10 cellular contexts compared by ENCODE assay signal in the genomic region with DNA sequence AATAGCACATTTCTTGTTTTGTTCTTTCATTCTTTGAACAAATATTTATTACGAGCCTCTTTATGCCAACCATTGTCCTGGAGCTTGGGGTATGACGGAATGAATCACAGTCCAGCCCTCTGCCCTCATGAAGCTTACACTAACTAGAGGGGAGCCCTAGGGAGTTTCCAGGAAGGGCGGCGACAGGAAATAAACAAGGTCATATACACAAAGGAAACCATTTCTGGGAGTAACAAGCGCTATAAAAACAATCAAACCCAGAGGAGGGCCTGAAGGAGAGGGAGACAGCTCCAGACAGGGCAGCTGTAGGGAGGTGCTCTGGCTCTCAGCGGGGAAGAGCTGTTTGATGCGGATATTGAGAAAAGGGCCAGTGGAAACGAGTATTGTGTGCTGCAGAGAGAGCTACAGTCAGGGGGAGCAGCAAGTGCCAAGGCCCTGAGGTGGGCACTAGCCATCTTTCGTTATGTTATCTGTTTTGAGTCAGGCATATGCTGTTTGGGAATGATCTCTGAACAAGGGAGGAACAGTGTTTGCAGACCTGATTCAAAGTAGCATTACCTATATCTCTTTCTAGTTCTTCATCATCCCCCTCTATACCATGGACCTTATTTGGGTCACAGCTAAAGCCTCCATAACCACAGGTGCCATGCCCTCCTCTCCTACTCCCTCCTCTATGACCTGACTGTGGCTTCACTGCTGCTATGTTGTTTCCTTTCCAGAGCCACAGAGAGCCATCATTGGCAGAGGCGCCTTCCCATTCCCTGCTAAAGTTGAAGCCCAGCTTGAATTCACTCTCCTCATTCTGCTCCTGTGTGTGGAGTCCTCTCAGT. TPM values are rescaled to one million over a fixed set of nuclear protein-coding genes. Genes with fewer than 3 reads are reported as not detected.
A peak's percentile ranks its signal among the peaks of the same experiment; 100 is the strongest.
DNase-seq lines count a peak whose midpoint lies in the region; ATAC-seq and TF ChIP-seq lines count a peak whose summit lies in the region.
"Had no signal": no experiment of that assay in that cellular context is flagged by ENCODE, and none has a peak within 500 bp of the region (broad histone marks: within the 10 kb centered on the region; RNA-seq: fewer than 3 reads in every experiment).

No MANE protein-coding gene starts in this region.

- H3K36me3 ChIP-seq in GM23338 (ENCODE audit: insufficient read depth) (no peaks in the 10 kb centered on the region), heart right ventricle (no peaks in the 10 kb centered on the region), psoas muscle (ENCODE audit: insufficient read depth in 1 of 2, low read depth in 1 of 2) (no peaks in the 10 kb centered on the region)
- H3K36me3 ChIP-seq: ascending aorta had no signal

- H3K27me3 ChIP-seq in GM23338 (ENCODE audit: insufficient read depth): no peaks in the 10 kb centered on the region
- H3K27me3 ChIP-seq in heart right ventricle: no peaks in the 10 kb centered on the region
- no peaks in the 10 kb centered on the region for H3K27me3 ChIP-seq in psoas muscle (ENCODE audit: insufficient read depth in 3 of 3, low read length in 2 of 3)
- H3K27me3 ChIP-seq: ascending aorta had no signal

- no peaks in the 10 kb centered on the region for H3F3A ChIP-seq in GM23338 (replicated peaks; ENCODE audit: low read depth)

- TF ChIP-seq CTCF in GM23338 (conservative IDR thresholded peaks at IDR 0.05; ENCODE audit: low read depth in 2 of 2) (no peak), heart right ventricle (IDR thresholded peaks at IDR 0.05) (no peak), psoas muscle (IDR thresholded peaks at IDR 0.05) (no peak), GM13977 (IDR thresholded peaks at IDR 0.05; ENCODE audit: extremely low read depth, insufficient read depth, missing control alignments) (no peak)

- H3K9me3 Mint-ChIP-seq in GM23338: no peaks in the 10 kb centered on the region

- H3K27ac Mint-ChIP-seq in GM23338: no peak overlapping the region
- H3K27ac Mint-ChIP-seq in T-helper 17 cell: peak overlapping the region; percentile 89

- intact Hi-C loops in heart right ventricle (cut with DNase I): loop anchor here in 1 of 10 donors (5.0 kb wide), 1 partner anchor 138 kb away; no protein-coding TSS in a partner anchor
- intact Hi-C loops in psoas muscle (cut with DNase I): no loop called here

- H3K4me3 ChIP-seq in GM23338 (no peak overlapping the region), heart right ventricle (no peak overlapping the region), psoas muscle (no peak overlapping the region)
- H3K4me3 ChIP-seq: ascending aorta had no signal

- no peaks in the 10 kb centered on the region for H3K79me2 ChIP-seq in GM23338 (replicated peaks; ENCODE audit: insufficient read depth)

- H3K27ac ChIP-seq in GM23338 (ENCODE audit: low read depth): no peak overlapping the region
- H3K27ac ChIP-seq in heart right ventricle: peak overlapping the region in 7 of 10 donors; percentile 26 to 71 (median 50)
- H3K27ac ChIP-seq in psoas muscle: peak overlapping the region; percentile 46
- H3K27ac ChIP-seq: ascending aorta had no signal

- no peaks in the 10 kb centered on the region for H3K36me3 Mint-ChIP-seq in GM23338 (ENCODE audit: low read depth)
- no peaks in the 10 kb centered on the region for H3K36me3 Mint-ChIP-seq in T-helper 17 cell (ENCODE audit: low read depth)

- H3K4me1 Mint-ChIP-seq in GM23338: peaks cover 16% of the 10 kb centered on the region
- H3K4me1 Mint-ChIP-seq in T-helper 17 cell: peaks cover 18% of the 10 kb centered on the region

- ATAC-seq in GM23338 (peak; percentile 52), T-helper 17 cell (peak; percentile 70), heart right ventricle (peak; percentile 37 to 86 (median 74)), psoas muscle (peak in 1 of 4 donors; percentile 30), GM18502 (IDR thresholded peaks at IDR 0.05; ENCODE audit: poor library complexity, unreplicated experiment) (no peak)

- H3K4me1 ChIP-seq in GM23338 (ENCODE audit: insufficient read depth) (peaks cover 12% of the 10 kb centered on the region; the same call in 1 of the 2 replicates), heart right ventricle (peaks cover 0 to 25% (median 11%) of the 10 kb centered on the region in 9 donors), psoas muscle (peaks cover 25% of the 10 kb centered on the region)

- H3K27me3 Mint-ChIP-seq in GM23338 (ENCODE audit: insufficient read depth, low read depth, poor library complexity) (peaks cover 4% of the 10 kb centered on the region), T-helper 17 cell (peaks cover 7% of the 10 kb centered on the region)

- H3K4me2 ChIP-seq in GM23338: no peak overlapping the region

- in situ Hi-C loops in GM13977 (cut with MboI; ENCODE audit: low pct_unique_long_range_greater_than_20kb, low sequenced_read_pairs, unreplicated experiment): no loop called here

- no peak overlapping the region for H2AFZ ChIP-seq in GM23338

- no peak overlapping the region for H3K4me3 Mint-ChIP-seq in GM23338
- H3K4me3 Mint-ChIP-seq in T-helper 17 cell: peak overlapping the region; percentile 62

- no peaks in the 10 kb centered on the region for H3K9me3 ChIP-seq in T-helper 17 cell (ENCODE audit: control insufficient read depth, low read length, poor library complexity, severe bottlenecking)
- H3K9me3 ChIP-seq in heart right ventricle: peaks cover 0 to 11% (median 0%) of the 10 kb centered on the region in 11 donors
- H3K9me3 ChIP-seq in psoas muscle: no peaks in the 10 kb centered on the region
- H3K9me3 ChIP-seq: ascending aorta had no signal

- no peaks in the 10 kb centered on the region for H3K9me2 ChIP-seq in GM23338 (ENCODE audit: insufficient read depth)

- DNase-seq in GM23338 (ENCODE audit: low spot score) (peak; percentile 20), T-helper 17 cell (no peak), heart right ventricle (peak in 1 of 2 donors; percentile 20), psoas muscle (no peak), GM13977 (ENCODE audit: low spot score) (no peak)
- DNase-seq in effector CD4-positive, alpha-beta T cell: no peak
- DNase-seq: H7, NCI-H2029 had no signal

- WGBS in heart right ventricle, 2 donors: 66 to 69% methylated on average over 10 of the region's 10 CpGs
- 69 to 76% (median 74%) methylated on average over 10 of the region's 10 CpGs for WGBS in psoas muscle, 3 donors

- H4K20me1 ChIP-seq in GM23338 (replicated peaks; ENCODE audit: insufficient read depth): no peaks in the 10 kb centered on the region

TF ChIP-seq in GM23338, 12 proteins besides CTCF, POLR2A, EP300 and RAD21 (continues in another document):
- TF ChIP-seq ZNF331 (CRISPR knock-in tag; IDR thresholded peaks at IDR 0.05; ENCODE audit: low read depth) (no peak), CREB1 (CRISPR knock-in tag; IDR thresholded peaks at IDR 0.05; ENCODE audit: low read depth) (no peak), EZH2 (IDR thresholded peaks at IDR 0.05; ENCODE audit: low read depth, unreplicated experiment) (no peak)
- TF ChIP-seq, protein P1, sequence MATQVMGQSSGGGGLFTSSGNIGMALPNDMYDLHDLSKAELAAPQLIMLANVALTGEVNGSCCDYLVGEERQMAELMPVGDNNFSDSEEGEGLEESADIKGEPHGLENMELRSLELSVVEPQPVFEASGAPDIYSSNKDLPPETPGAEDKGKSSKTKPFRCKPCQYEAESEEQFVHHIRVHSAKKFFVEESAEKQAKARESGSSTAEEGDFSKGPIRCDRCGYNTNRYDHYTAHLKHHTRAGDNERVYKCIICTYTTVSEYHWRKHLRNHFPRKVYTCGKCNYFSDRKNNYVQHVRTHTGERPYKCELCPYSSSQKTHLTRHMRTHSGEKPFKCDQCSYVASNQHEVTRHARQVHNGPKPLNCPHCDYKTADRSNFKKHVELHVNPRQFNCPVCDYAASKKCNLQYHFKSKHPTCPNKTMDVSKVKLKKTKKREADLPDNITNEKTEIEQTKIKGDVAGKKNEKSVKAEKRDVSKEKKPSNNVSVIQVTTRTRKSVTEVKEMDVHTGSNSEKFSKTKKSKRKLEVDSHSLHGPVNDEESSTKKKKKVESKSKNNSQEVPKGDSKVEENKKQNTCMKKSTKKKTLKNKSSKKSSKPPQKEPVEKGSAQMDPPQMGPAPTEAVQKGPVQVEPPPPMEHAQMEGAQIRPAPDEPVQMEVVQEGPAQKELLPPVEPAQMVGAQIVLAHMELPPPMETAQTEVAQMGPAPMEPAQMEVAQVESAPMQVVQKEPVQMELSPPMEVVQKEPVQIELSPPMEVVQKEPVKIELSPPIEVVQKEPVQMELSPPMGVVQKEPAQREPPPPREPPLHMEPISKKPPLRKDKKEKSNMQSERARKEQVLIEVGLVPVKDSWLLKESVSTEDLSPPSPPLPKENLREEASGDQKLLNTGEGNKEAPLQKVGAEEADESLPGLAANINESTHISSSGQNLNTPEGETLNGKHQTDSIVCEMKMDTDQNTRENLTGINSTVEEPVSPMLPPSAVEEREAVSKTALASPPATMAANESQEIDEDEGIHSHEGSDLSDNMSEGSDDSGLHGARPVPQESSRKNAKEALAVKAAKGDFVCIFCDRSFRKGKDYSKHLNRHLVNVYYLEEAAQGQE (IDR thresholded peaks at IDR 0.05; ENCODE audit: unreplicated experiment): no peak

RNA-seq across cellular contexts. Expression of a gene that starts 15.3 kb away (rescaled TPM):
- 0.19 and 1.4 TPM in 2 replicates for total RNA-seq in GM23338 (2014; rRNA removed; shearing (Covaris generic))
- polyA plus RNA-seq in GM23338 (2016; fragmentation: Nextera tagmentation; extraction: Ambion mirVana) (0.29 and 0.78 TPM in 2 replicates), heart right ventricle (10 to 100 TPM; 21.1 to 39.6 TPM), psoas muscle (10 to 100 TPM; 12.0 to 89.8 (median 45.2) TPM)
- total RNA-seq in T-helper 17 cell (10 to 100 TPM; 17.2 to 20.7 TPM), heart right ventricle (100 to 1,000 TPM in 1 of 10 donors, 10 to 100 TPM in 9; 18.3 to 108 (median 72.9) TPM), psoas muscle (100 to 1,000 TPM in 3 of 4 donors, 10 to 100 TPM in 1; 11.7 to 299 (median 183) TPM)
- total RNA-seq: H7 had no signal
